Comparison of ENCODE assay signal across 14 cellular contexts in the genomic region with DNA sequence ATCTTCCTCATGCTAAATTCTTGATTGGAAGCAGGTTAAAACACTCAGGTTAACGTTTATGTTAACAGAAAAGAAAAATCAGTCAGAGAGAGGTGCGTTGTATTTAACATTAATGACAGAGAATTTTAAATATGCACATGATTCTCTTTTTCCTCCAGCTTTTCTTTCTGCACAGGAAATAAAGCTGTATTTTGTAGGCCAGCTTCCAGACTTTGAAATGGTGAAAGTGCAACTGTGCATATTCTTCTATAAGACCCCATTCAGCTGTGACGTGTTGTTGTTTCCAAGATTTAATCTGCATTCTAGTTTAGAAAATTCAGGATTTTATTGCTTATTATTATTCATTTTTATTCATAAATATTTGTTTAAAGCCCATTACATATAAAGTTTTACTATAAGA. TPM values are rescaled to one million over a fixed set of nuclear protein-coding genes. Genes with fewer than 3 reads are reported as not detected.
DNase-seq lines count a peak whose midpoint lies in the region; ATAC-seq and TF ChIP-seq lines count a peak whose summit lies in the region.
"Had no signal": no experiment of that assay in that cellular context is flagged by ENCODE, and none has a peak within 500 bp of the region (broad histone marks: within the 10 kb centered on the region; RNA-seq: fewer than 3 reads in every experiment).

No MANE protein-coding gene starts in this region.

- H3K4me1 ChIP-seq in Karpas-422 (ENCODE audit: low read length) (peaks cover 93% of the 10 kb centered on the region), smooth muscle cell (ENCODE audit: low read depth) (peaks cover 13% of the 10 kb centered on the region)

- H3K9me2 ChIP-seq in Karpas-422 (replicated peaks; ENCODE audit: insufficient read depth, low read length) = no peaks in the 10 kb centered on the region

- in situ Hi-C loops in brain microvascular endothelial cell (cut with HindIII; ENCODE audit: low pct_ligation_motif_present, low sequenced_read_pairs) = no loop called here

- H3K4me2 ChIP-seq in Karpas-422 (ENCODE audit: low read depth, low read length, poor library complexity, severe bottlenecking) = peak overlapping the region; percentile 57
- peak overlapping the region; percentile 64 for H3K4me2 ChIP-seq in smooth muscle cell

- no peak for ATAC-seq in HG03175 (IDR thresholded peaks at IDR 0.05; ENCODE audit: unreplicated experiment)
- ATAC-seq: body of pancreas, Panc1 had no signal

- no peak for DNase-seq in activated CD4-positive, alpha-beta T cell treated with anti-CD3 and anti-CD28 coated beads, Interleukin-2, amount 10 ng/mL, durations not matched to agents 7 days and 5 days
- DNase-seq in activated CD4-positive, alpha-beta T cell treated with anti-CD3 and anti-CD28 coated beads for 48 hours = no peak
- DNase-seq in Karpas-422 (no peak), coronary artery (ENCODE audit: low spot score) (no peak), smooth muscle cell (lab: John Stamatoyannopoulos, UW; ENCODE audit: unreplicated experiment) (no peak), brain microvascular endothelial cell (no peak), osteocyte (ENCODE audit: extremely low spot score, unreplicated experiment) (no peak)
- DNase-seq: body of pancreas, NCI-H1092 treated with DMSO at 0.1 percent for 48 hours, right lobe of liver, thyroid gland had no signal

- H3K4me3 Mint-ChIP-seq in activated CD4-positive, alpha-beta T cell treated with anti-CD3 and anti-CD28 coated beads, Interleukin-2, amount 10 ng/mL, durations not matched to agents 7 days and 5 days = peak overlapping the region; percentile 52
- no peak overlapping the region for H3K4me3 Mint-ChIP-seq in osteocyte (ENCODE audit: unreplicated experiment)

- no peak overlapping the region for H2AFZ ChIP-seq in Karpas-422 (ENCODE audit: low read length)
- H2AFZ ChIP-seq in smooth muscle cell (ENCODE audit: low read depth) = no peak overlapping the region

- H3K27me3 Mint-ChIP-seq in activated CD4-positive, alpha-beta T cell treated with anti-CD3 and anti-CD28 coated beads, Interleukin-2, amount 10 ng/mL, durations not matched to agents 7 days and 5 days = no peaks in the 10 kb centered on the region
- H3K27me3 Mint-ChIP-seq in osteocyte (ENCODE audit: unreplicated experiment) = no peaks in the 10 kb centered on the region

- WGBS in smooth muscle cell (ENCODE audit: low lambda C conversion rate) = 85% methylated on average over 3 of the region's 3 CpGs

- H3K36me3 ChIP-seq in Karpas-422 (ENCODE audit: insufficient read depth, low read length) (peaks cover 3% of the 10 kb centered on the region; the same call in 1 of the 2 replicates), smooth muscle cell (ENCODE audit: low read depth) (no peaks in the 10 kb centered on the region), brain microvascular endothelial cell (replicated peaks) (no peaks in the 10 kb centered on the region)
- H3K36me3 ChIP-seq: right lobe of liver, thyroid gland had no signal

- H3K9me3 ChIP-seq in Karpas-422 (ENCODE audit: low read length) (no peaks in the 10 kb centered on the region), smooth muscle cell (replicated peaks; ENCODE audit: low read depth) (no peaks in the 10 kb centered on the region)
- H3K9me3 ChIP-seq: body of pancreas, right lobe of liver, thyroid gland had no signal

- H4K20me1 ChIP-seq in Karpas-422 (ENCODE audit: insufficient read depth, low read depth, low read length) (0 out of 2 replicates have a peak, but pooled peaks cover 8% of the 10 kb centered on the region), smooth muscle cell (ENCODE audit: low read depth) (peaks cover 100% of the 10 kb centered on the region)

- CTCF ChIA-PET in activated CD4-positive, alpha-beta T cell treated with anti-CD3 and anti-CD28 coated beads, Interleukin-2, amount 10 ng/mL, durations not matched to agents 7 days and 5 days (lab: Charles Lee) = interaction anchor here (1.2 to 1.9 kb wide), 5 partner anchors 8 to 97 kb away, joined by 3 to 11 read pairs (median 4); no protein-coding TSS in a partner anchor

- POLR2A ChIA-PET in activated CD4-positive, alpha-beta T cell treated with anti-CD3 and anti-CD28 coated beads, Interleukin-2, amount 10 ng/mL, durations not matched to agents 7 days and 5 days (lab: Charles Lee) = interaction anchor here (1.3 kb wide), 1 partner anchor 36 kb away, joined by 3 read pairs; no protein-coding TSS in a partner anchor

- H3K36me3 Mint-ChIP-seq in activated CD4-positive, alpha-beta T cell treated with anti-CD3 and anti-CD28 coated beads, Interleukin-2, amount 10 ng/mL, durations not matched to agents 7 days and 5 days (ENCODE audit: low read depth) = peaks cover 33% of the 10 kb centered on the region
- peaks cover 2% of the 10 kb centered on the region for H3K36me3 Mint-ChIP-seq in osteocyte (ENCODE audit: unreplicated experiment)

- peak overlapping the region; percentile 64 for H3K27ac ChIP-seq in Karpas-422 (ENCODE audit: low read length)
- peak overlapping the region; percentile 27 to 100 for H3K27ac ChIP-seq in coronary artery
- no peak overlapping the region for H3K27ac ChIP-seq in smooth muscle cell (ENCODE audit: low read depth)
- H3K27ac ChIP-seq in brain microvascular endothelial cell = no peak overlapping the region
- H3K27ac ChIP-seq: epithelial cell of prostate had no signal

- H3K4me3 ChIP-seq in Karpas-422 (ENCODE audit: low read length) (no peak overlapping the region), coronary artery (peak overlapping the region; percentile 51), smooth muscle cell (no peak overlapping the region), brain microvascular endothelial cell (ENCODE audit: low read depth, low read length) (no peak overlapping the region)
- H3K4me3 ChIP-seq: body of pancreas, right lobe of liver, thyroid gland had no signal

- H3K27ac Mint-ChIP-seq in activated CD4-positive, alpha-beta T cell treated with anti-CD3 and anti-CD28 coated beads, Interleukin-2, amount 10 ng/mL, durations not matched to agents 7 days and 5 days = no peak overlapping the region
- H3K27ac Mint-ChIP-seq in osteocyte (ENCODE audit: unreplicated experiment) = no peak overlapping the region

- TF ChIP-seq CTCF in coronary artery (IDR thresholded peaks at IDR 0.05) (no peak), smooth muscle cell (IDR thresholded peaks at IDR 0.05; ENCODE audit: borderline replicate concordance, insufficient read depth, poor library complexity, severe bottlenecking) (no peak), brain microvascular endothelial cell (IDR thresholded peaks at IDR 0.05; ENCODE audit: low read depth, low read length, missing control alignments) (no peak), osteocyte (IDR thresholded peaks at IDR 0.05) (no peak)

- H3K9ac ChIP-seq in Karpas-422 (ENCODE audit: low read length) (0 out of 2 replicates have a peak overlapping the region, but pooled peaks have one; percentile 5), smooth muscle cell (ENCODE audit: low read depth) (no peak overlapping the region)

- H3K79me2 ChIP-seq in Karpas-422 (ENCODE audit: low read length) (peaks cover 100% of the 10 kb centered on the region), smooth muscle cell (ENCODE audit: low read depth) (peaks cover 100% of the 10 kb centered on the region)

- peaks cover 78% of the 10 kb centered on the region for H3K4me1 Mint-ChIP-seq in activated CD4-positive, alpha-beta T cell treated with anti-CD3 and anti-CD28 coated beads, Interleukin-2, amount 10 ng/mL, durations not matched to agents 7 days and 5 days
- peaks cover 70% of the 10 kb centered on the region for H3K4me1 Mint-ChIP-seq in osteocyte (ENCODE audit: unreplicated experiment)

- H3K27me3 ChIP-seq in Karpas-422 (ENCODE audit: low read length) (no peaks in the 10 kb centered on the region), smooth muscle cell (ENCODE audit: low read depth) (no peaks in the 10 kb centered on the region), brain microvascular endothelial cell (replicated peaks) (no peaks in the 10 kb centered on the region)
- H3K27me3 ChIP-seq: body of pancreas, right lobe of liver, thyroid gland had no signal

- peaks cover 11% of the 10 kb centered on the region for H3F3A ChIP-seq in smooth muscle cell (ENCODE audit: low read depth)

- H3K9me3 Mint-ChIP-seq in activated CD4-positive, alpha-beta T cell treated with anti-CD3 and anti-CD28 coated beads, Interleukin-2, amount 10 ng/mL, durations not matched to agents 7 days and 5 days = no peaks in the 10 kb centered on the region
- H3K9me3 Mint-ChIP-seq in osteocyte (ENCODE audit: unreplicated experiment) = no peaks in the 10 kb centered on the region

RNA-seq across cellular contexts. Expression of gene MBNL1, which starts 11.8 kb away (rescaled TPM):
- 100 to 1,000 TPM; 437 to 559 TPM for total RNA-seq in activated CD4-positive, alpha-beta T cell treated with anti-CD3 and anti-CD28 coated beads, Interleukin-2, amount 10 ng/mL, durations not matched to agents 7 days and 5 days
- 172 and 265 TPM in 2 replicates for total RNA-seq in Karpas-422 (2014; rRNA removed; shearing (Covaris generic); ENCODE audit: low replicate concordance)
- total RNA-seq in smooth muscle cell (126 and 128 TPM in 2 replicates), osteocyte (159 and 166 TPM in 2 replicates)
- polyA plus RNA-seq in smooth muscle cell = 19.5 and 22.0 TPM in 2 replicates

Comparison
In these comparisons a context has a peak if more than half of its experiments do, and no peak if none do; other contexts are left out.
1. H3K27ac ChIP-seq: peak in Karpas-422 (single experiment) and coronary artery (2 of 2); none in smooth muscle cell (single experiment) and brain microvascular endothelial cell (single experiment).